1 cellular context compared by ENCODE assay signal in the genomic region with DNA sequence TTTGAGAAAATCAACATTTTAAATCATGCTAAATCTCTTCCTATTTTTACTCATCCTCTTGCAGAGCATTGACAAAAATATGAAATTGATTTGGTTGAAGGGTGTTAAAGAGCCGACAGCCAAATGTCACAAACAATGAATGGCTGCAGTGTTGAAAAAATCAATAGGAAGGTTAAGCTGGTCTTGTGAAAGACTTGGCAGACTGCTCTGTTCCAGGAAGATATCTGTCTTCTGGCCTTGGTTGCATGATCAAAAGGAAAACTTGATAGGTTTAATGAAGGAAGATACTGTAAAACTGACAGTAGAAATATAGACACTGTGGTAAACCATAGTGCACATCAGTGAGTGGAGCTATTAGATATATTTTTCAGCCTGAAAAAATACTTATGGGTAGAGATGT.
TF ChIP-seq lines count a peak whose summit lies in the region.

No MANE protein-coding gene starts in this region.

TF ChIP-seq in HCT116, 20 proteins besides CTCF, POLR2A, EP300 and RAD21 (continued from another document):
- TF ChIP-seq, protein P1, sequence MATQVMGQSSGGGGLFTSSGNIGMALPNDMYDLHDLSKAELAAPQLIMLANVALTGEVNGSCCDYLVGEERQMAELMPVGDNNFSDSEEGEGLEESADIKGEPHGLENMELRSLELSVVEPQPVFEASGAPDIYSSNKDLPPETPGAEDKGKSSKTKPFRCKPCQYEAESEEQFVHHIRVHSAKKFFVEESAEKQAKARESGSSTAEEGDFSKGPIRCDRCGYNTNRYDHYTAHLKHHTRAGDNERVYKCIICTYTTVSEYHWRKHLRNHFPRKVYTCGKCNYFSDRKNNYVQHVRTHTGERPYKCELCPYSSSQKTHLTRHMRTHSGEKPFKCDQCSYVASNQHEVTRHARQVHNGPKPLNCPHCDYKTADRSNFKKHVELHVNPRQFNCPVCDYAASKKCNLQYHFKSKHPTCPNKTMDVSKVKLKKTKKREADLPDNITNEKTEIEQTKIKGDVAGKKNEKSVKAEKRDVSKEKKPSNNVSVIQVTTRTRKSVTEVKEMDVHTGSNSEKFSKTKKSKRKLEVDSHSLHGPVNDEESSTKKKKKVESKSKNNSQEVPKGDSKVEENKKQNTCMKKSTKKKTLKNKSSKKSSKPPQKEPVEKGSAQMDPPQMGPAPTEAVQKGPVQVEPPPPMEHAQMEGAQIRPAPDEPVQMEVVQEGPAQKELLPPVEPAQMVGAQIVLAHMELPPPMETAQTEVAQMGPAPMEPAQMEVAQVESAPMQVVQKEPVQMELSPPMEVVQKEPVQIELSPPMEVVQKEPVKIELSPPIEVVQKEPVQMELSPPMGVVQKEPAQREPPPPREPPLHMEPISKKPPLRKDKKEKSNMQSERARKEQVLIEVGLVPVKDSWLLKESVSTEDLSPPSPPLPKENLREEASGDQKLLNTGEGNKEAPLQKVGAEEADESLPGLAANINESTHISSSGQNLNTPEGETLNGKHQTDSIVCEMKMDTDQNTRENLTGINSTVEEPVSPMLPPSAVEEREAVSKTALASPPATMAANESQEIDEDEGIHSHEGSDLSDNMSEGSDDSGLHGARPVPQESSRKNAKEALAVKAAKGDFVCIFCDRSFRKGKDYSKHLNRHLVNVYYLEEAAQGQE (IDR thresholded peaks at IDR 0.05; ENCODE audit: low read depth) = no peak
- no peak for TF ChIP-seq JUND (IDR thresholded peaks at IDR 0.05)
- TF ChIP-seq EZH2 (IDR thresholded peaks at IDR 0.05) = no peak
